Comparison of ENCODE assay signal across 33 cellular contexts in the genomic region with DNA sequence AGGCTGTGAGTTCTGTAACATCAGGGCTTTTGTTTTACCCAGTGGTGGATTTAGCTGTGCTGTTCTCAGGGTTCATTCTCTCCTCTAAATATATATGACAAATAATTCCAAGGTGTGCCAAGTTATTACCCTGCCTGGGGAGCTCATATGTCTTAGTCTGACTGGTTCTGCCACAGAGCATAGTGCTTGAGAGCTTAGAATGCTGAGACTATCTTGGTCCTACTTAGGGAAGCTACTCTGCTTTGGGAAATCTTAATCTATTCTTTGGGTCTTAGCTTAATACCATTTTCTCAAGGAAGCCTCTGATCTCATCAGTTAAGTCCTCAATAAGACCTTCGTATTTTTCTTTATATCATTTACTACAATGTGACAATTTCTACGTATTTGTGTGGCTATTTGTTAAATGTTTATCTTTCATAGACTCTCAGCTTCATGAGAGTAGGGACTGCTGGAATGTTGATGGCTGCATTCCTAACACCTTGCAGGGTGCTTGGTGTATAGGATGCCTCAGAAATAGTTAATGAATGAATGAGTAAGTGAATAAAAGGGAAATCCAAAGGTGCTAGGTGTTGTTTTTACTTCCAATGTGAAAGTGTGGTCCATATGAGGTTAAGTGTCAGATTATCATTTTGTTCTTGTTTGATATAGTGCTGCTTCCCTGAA. TPM values are rescaled to one million over a fixed set of nuclear protein-coding genes. Genes with fewer than 3 reads are reported as not detected.
"Had no signal": no experiment of that assay in that cellular context is flagged by ENCODE, and none has a peak within 500 bp of the region (broad histone marks: within the 10 kb centered on the region; RNA-seq: fewer than 3 reads in every experiment).

No MANE protein-coding gene starts in this region.

- ATAC-seq: activated CD4-positive, alpha-beta T cell treated with anti-CD3 and anti-CD28 coated beads for 36 hours; activated CD4-positive, CD25-positive, alpha-beta regulatory T cell treated with anti-CD3 and anti-CD28 coated beads, Interleukin-2, amount 50 U/mL, for 24 hours; activated CD8-positive, alpha-beta T cell treated with anti-CD3 and anti-CD28 coated beads, Interleukin-2, amount 10 ng/mL, durations not matched to agents 7 days and 5 days; activated naive CD4-positive, alpha-beta T cell treated with anti-CD3 and anti-CD28 coated beads, Interleukin-2, amount 50 U/mL, for 72 hours; body of pancreas had no signal

- H3K36me3 ChIP-seq: adrenal gland, breast epithelium, Peyer's patch, SJSA1 had no signal

- H3K27ac Mint-ChIP-seq: activated CD4-positive, alpha-beta T cell treated with anti-CD3 and anti-CD28 coated beads for 36 hours; activated CD4-positive, alpha-beta T cell treated with anti-CD3 and anti-CD28 coated beads, Interleukin-2, amount 10 ng/mL, durations not matched to agents 7 days and 5 days; activated CD8-positive, alpha-beta T cell treated with anti-CD3 and anti-CD28 coated beads, Interleukin-2, amount 10 ng/mL, durations not matched to agents 7 days and 5 days; activated naive CD4-positive, alpha-beta T cell treated with anti-CD3 and anti-CD28 coated beads for 36 hours; activated naive CD4-positive, alpha-beta T cell treated with anti-CD3 and anti-CD28 coated beads, Interleukin-2, amount 50 U/mL, for 72 hours; activated T-cell treated with anti-CD3 and anti-CD28 coated beads, Interleukin-2, amount 50 U/mL, for 24 hours; activated T-helper 2 cell treated with anti-CD3 and anti-CD28 coated beads, Interferon-gamma antibody, Interleukin-2, Interleukin-4, amounts not matched to agents 10 μg/mL and 5 μg/mL and 100 μg/mL, durations not matched to agents 14 hours and 24 hours and 36 hours; T-helper 1 cell treated with Interleukin-12 subunit alpha and Interleukin-12 subunit beta and Interleukin-4 antibody, amounts not matched to agents 30 μg/mL and 1 μg/mL, for 36 hours; T-helper 2 cell treated with Interferon-gamma antibody and Interleukin-4, amounts not matched to agents 5 μg/mL and 100 μg/mL, for 36 hours had no signal

- DNase-seq: activated CD4-positive, alpha-beta T cell treated with anti-CD3 and anti-CD28 coated beads for 36 hours; activated CD4-positive, alpha-beta T cell treated with anti-CD3 and anti-CD28 coated beads, Interleukin-2, amount 10 ng/mL, durations not matched to agents 7 days and 5 days; activated CD4-positive, alpha-beta T cell treated with anti-CD3 and anti-CD28 coated beads, Interleukin-2, amount 50 U/mL, for 48 hours; activated CD8-positive, alpha-beta T cell treated with anti-CD3 and anti-CD28 coated beads, Interleukin-2, amount 10 ng/mL, durations not matched to agents 7 days and 5 days; activated gamma-delta T cell treated with Interleukin-2 at 50 U/mL for 16 hours; activated naive CD4-positive, alpha-beta T cell treated with anti-CD3 and anti-CD28 coated beads for 36 hours; activated T-cell treated with anti-CD3 and anti-CD28 coated beads, Interleukin-2, amount 50 U/mL, for 24 hours; adrenal gland; body of pancreas; MM.1S; MV-4-11; NCI-H1092; NCI-H1436 treated with DMSO at 0.1 percent for 48 hours; NCI-H1694 treated with DMSO at 0.1 percent for 48 hours; NCI-H2029; NCI-H226; NCI-H446 treated with DMSO at 0.1 percent for 48 hours; NCI-H524; Peyer's patch; RPMI8226; SHP77 treated with DMSO at 0.1 percent for 48 hours; SK-N-SH had no signal

- H3K4me1 Mint-ChIP-seq: activated CD4-positive, alpha-beta T cell treated with anti-CD3 and anti-CD28 coated beads for 36 hours; activated CD4-positive, alpha-beta T cell treated with anti-CD3 and anti-CD28 coated beads, Interleukin-2, amount 10 ng/mL, durations not matched to agents 7 days and 5 days had no signal

- H3K9me3 ChIP-seq: adrenal gland, body of pancreas, Peyer's patch, SJSA1, SK-N-SH had no signal

- H3K27me3 ChIP-seq: body of pancreas, breast epithelium, Peyer's patch, SJSA1 had no signal

- H3K27ac ChIP-seq: adrenal gland, body of pancreas, breast epithelium, KMS-11, Peyer's patch, SJSA1 had no signal

- H3K4me3 ChIP-seq: adrenal gland, body of pancreas, breast epithelium, Peyer's patch, SJSA1 had no signal

- H3K4me1 ChIP-seq: adrenal gland, body of pancreas, breast epithelium, Peyer's patch, SJSA1 had no signal

- H3K9me3 Mint-ChIP-seq: activated CD4-positive, alpha-beta T cell treated with anti-CD3 and anti-CD28 coated beads, Interleukin-2, amount 10 ng/mL, durations not matched to agents 7 days and 5 days; activated T-helper 2 cell treated with anti-CD3 and anti-CD28 coated beads, Interferon-gamma antibody, Interleukin-2, Interleukin-4, amounts not matched to agents 10 μg/mL and 5 μg/mL and 100 μg/mL, durations not matched to agents 14 hours and 24 hours and 36 hours; T-helper 2 cell treated with Interferon-gamma antibody and Interleukin-4, amounts not matched to agents 5 μg/mL and 100 μg/mL, for 36 hours had no signal

- H3K4me3 Mint-ChIP-seq: activated CD4-positive, alpha-beta T cell treated with anti-CD3 and anti-CD28 coated beads for 36 hours; activated CD4-positive, alpha-beta T cell treated with anti-CD3 and anti-CD28 coated beads, Interleukin-2, amount 10 ng/mL, durations not matched to agents 7 days and 5 days; activated CD8-positive, alpha-beta T cell treated with anti-CD3 and anti-CD28 coated beads, Interleukin-2, amount 10 ng/mL, durations not matched to agents 7 days and 5 days; activated naive CD4-positive, alpha-beta T cell treated with anti-CD3 and anti-CD28 coated beads for 36 hours; activated T-cell treated with anti-CD3 and anti-CD28 coated beads, Interleukin-2, amount 50 U/mL, for 24 hours; T-helper 1 cell treated with Interleukin-12 subunit alpha and Interleukin-12 subunit beta and Interleukin-4 antibody, amounts not matched to agents 30 μg/mL and 1 μg/mL, for 36 hours; T-helper 2 cell treated with Interferon-gamma antibody and Interleukin-4, amounts not matched to agents 5 μg/mL and 100 μg/mL, for 36 hours had no signal

RNA-seq across cellular contexts. Expression of a gene that starts 1.8 kb away (rescaled TPM):
- total RNA-seq: activated CD4-positive, alpha-beta T cell treated with anti-CD3 and anti-CD28 coated beads for 36 hours; activated CD4-positive, alpha-beta T cell treated with anti-CD3 and anti-CD28 coated beads, Interleukin-2, amount 10 ng/mL, durations not matched to agents 7 days and 5 days; activated CD8-positive, alpha-beta T cell treated with anti-CD3 and anti-CD28 coated beads, Interleukin-2, amount 10 ng/mL, durations not matched to agents 7 days and 5 days; activated naive CD4-positive, alpha-beta T cell treated with anti-CD3 and anti-CD28 coated beads for 36 hours; activated naive CD4-positive, alpha-beta T cell treated with anti-CD3 and anti-CD28 coated beads, Interleukin-2, amount 50 U/mL, for 72 hours; activated T-helper 2 cell treated with anti-CD3 and anti-CD28 coated beads, Interferon-gamma antibody, Interleukin-2, Interleukin-4, amounts not matched to agents 10 μg/mL and 5 μg/mL and 100 μg/mL, durations not matched to agents 14 hours and 24 hours and 36 hours; adrenal gland; astrocyte; body of pancreas; breast epithelium; cardiac septum; LHCN-M2; Peyer's patch; SJSA1 had no signal
